In genomic region chr5:110087829-110088228, GRCh38 we compare ENCODE assay signal across 19 cellular contexts.
A peak's percentile ranks its signal among the peaks of the same experiment; 100 is the strongest.
DNase-seq lines count a peak whose midpoint lies in the region; ATAC-seq lines count a peak whose summit lies in the region.
"Had no signal": no experiment of that assay in that cellular context is flagged by ENCODE, and none has a peak within 500 bp of the region (broad histone marks: within the 10 kb centered on the region; RNA-seq: fewer than 3 reads in every experiment).

No MANE protein-coding gene starts in this region.

- no peak overlapping the region for H3K27ac ChIP-seq in trophoblast cell (ENCODE audit: low read depth, low read length)
- H3K27ac ChIP-seq: esophagus squamous epithelium, SK-N-MC, stomach had no signal

- H3K4me1 Mint-ChIP-seq in activated naive CD8-positive, alpha-beta T cell (ENCODE audit: low read depth) = peaks cover 42% of the 10 kb centered on the region
- H3K4me1 Mint-ChIP-seq in activated naive CD8-positive, alpha-beta T cell treated with anti-CD3 and anti-CD28 coated beads for 36 hours = peaks cover 33% of the 10 kb centered on the region

- DNase-seq in activated naive CD8-positive, alpha-beta T cell treated with anti-CD3 and anti-CD28 coated beads for 36 hours = no peak
- DNase-seq in adipocyte (ENCODE audit: low read depth) (peak; percentile 90), globus pallidus (ENCODE audit: low spot score) (peak; percentile 15), trophoblast cell (no peak)
- no peak for DNase-seq in central memory CD4-positive, alpha-beta T cell
- DNase-seq: activated naive CD8-positive, alpha-beta T cell treated with anti-CD3 and anti-CD28 coated beads, Interleukin-2, amount 10 ng/mL, durations not matched to agents 7 days and 5 days; AML-193; COR-L47; esophagus squamous epithelium; Kasumi-1; NCI-H1436; NCI-H2171; NCI-H82; stomach had no signal

- H2AK5ac ChIP-seq in trophoblast cell (ENCODE audit: low read length) = no peak overlapping the region

- H3K18ac ChIP-seq in trophoblast cell (ENCODE audit: low read length) = no peak overlapping the region

- H3K4ac ChIP-seq in trophoblast cell (ENCODE audit: low read depth, low read length) = no peak overlapping the region

- peak overlapping the region; percentile 23 for H3K27ac Mint-ChIP-seq in activated naive CD8-positive, alpha-beta T cell
- H3K27ac Mint-ChIP-seq in activated naive CD8-positive, alpha-beta T cell treated with anti-CD3 and anti-CD28 coated beads for 36 hours = no peak overlapping the region
- H3K27ac Mint-ChIP-seq: activated naive CD8-positive, alpha-beta T cell treated with anti-CD3 and anti-CD28 coated beads, Interleukin-2, amount 10 ng/mL, durations not matched to agents 7 days and 5 days; T-helper 2 cell treated with Interferon-gamma antibody and Interleukin-4, amounts not matched to agents 5 μg/mL and 100 μg/mL, for 36 hours had no signal

- no peaks in the 10 kb centered on the region for H3K36me3 Mint-ChIP-seq in activated naive CD8-positive, alpha-beta T cell
- H3K36me3 Mint-ChIP-seq in activated naive CD8-positive, alpha-beta T cell treated with anti-CD3 and anti-CD28 coated beads for 36 hours = peaks cover 2% of the 10 kb centered on the region
- H3K36me3 Mint-ChIP-seq: activated naive CD8-positive, alpha-beta T cell treated with anti-CD3 and anti-CD28 coated beads, Interleukin-2, amount 10 ng/mL, durations not matched to agents 7 days and 5 days had no signal

- H4K8ac ChIP-seq in trophoblast cell (ENCODE audit: low read depth, low read length) = no peak overlapping the region

- H2BK12ac ChIP-seq in trophoblast cell (ENCODE audit: low read length) = no peak overlapping the region

- H3K9me3 ChIP-seq in adipocyte (ENCODE audit: control insufficient read depth, low read length) (no peaks in the 10 kb centered on the region), skeletal muscle satellite cell (replicated peaks; ENCODE audit: low read length) (no peaks in the 10 kb centered on the region), trophoblast cell (ENCODE audit: insufficient read depth, low read depth, low read length) (no peaks in the 10 kb centered on the region)
- H3K9me3 ChIP-seq: esophagus squamous epithelium, stomach had no signal

- H2BK120ac ChIP-seq in trophoblast cell (ENCODE audit: insufficient read depth, low read length, poor library complexity) = no peak overlapping the region

- H3K9ac ChIP-seq in adipocyte (ENCODE audit: low read length) = peak overlapping the region; percentile 26
- no peak overlapping the region for H3K9ac ChIP-seq in skeletal muscle satellite cell (ENCODE audit: low read depth, low read length)
- H3K9ac ChIP-seq in trophoblast cell (ENCODE audit: low read length) = no peak overlapping the region

- no peaks in the 10 kb centered on the region for H3K79me1 ChIP-seq in trophoblast cell (ENCODE audit: low read length)

- no peaks in the 10 kb centered on the region for H3K9me3 Mint-ChIP-seq in activated naive CD8-positive, alpha-beta T cell (ENCODE audit: low read depth)
- H3K9me3 Mint-ChIP-seq in activated naive CD8-positive, alpha-beta T cell treated with anti-CD3 and anti-CD28 coated beads for 36 hours = no peaks in the 10 kb centered on the region
- H3K9me3 Mint-ChIP-seq: activated naive CD8-positive, alpha-beta T cell treated with anti-CD3 and anti-CD28 coated beads, Interleukin-2, amount 10 ng/mL, durations not matched to agents 7 days and 5 days; T-helper 2 cell treated with Interferon-gamma antibody and Interleukin-4, amounts not matched to agents 5 μg/mL and 100 μg/mL, for 36 hours had no signal

- no peak overlapping the region for H2BK5ac ChIP-seq in trophoblast cell (ENCODE audit: low read depth, low read length, poor library complexity)

- no peaks in the 10 kb centered on the region for H3K27me3 ChIP-seq in adipocyte (replicated peaks; ENCODE audit: control insufficient read depth, insufficient read depth, low read length)
- no peaks in the 10 kb centered on the region for H3K27me3 ChIP-seq in skeletal muscle satellite cell (ENCODE audit: control insufficient read depth, insufficient read depth, low read length)
- no peaks in the 10 kb centered on the region for H3K27me3 ChIP-seq in trophoblast cell (ENCODE audit: insufficient read depth, low read length)
- H3K27me3 ChIP-seq: esophagus squamous epithelium, stomach had no signal

- peaks cover 20% of the 10 kb centered on the region for H3K4me1 ChIP-seq in adipocyte (ENCODE audit: control insufficient read depth, insufficient read depth, low read length)
- peaks cover 18% of the 10 kb centered on the region for H3K4me1 ChIP-seq in skeletal muscle satellite cell (ENCODE audit: control insufficient read depth, insufficient read depth, low read length)
- no peaks in the 10 kb centered on the region for H3K4me1 ChIP-seq in trophoblast cell (ENCODE audit: control insufficient read depth in 1 of 2, insufficient read depth in 2 of 2, low read length in 2 of 2)

- no peak overlapping the region for H2AFZ ChIP-seq in trophoblast cell (ENCODE audit: insufficient read depth, low read length, poor library complexity)

- H3K4me3 ChIP-seq in adipocyte (ENCODE audit: low read length) (peak overlapping the region; percentile 49), skeletal muscle satellite cell (ENCODE audit: low read length) (no peak overlapping the region), trophoblast cell (ENCODE audit: low read depth, low read length) (no peak overlapping the region)
- H3K4me3 ChIP-seq: esophagus squamous epithelium, SK-N-MC, stomach had no signal

- H4K12ac ChIP-seq in trophoblast cell (ENCODE audit: low read depth, low read length) = no peak overlapping the region

- no peak overlapping the region for H3K4me3 Mint-ChIP-seq in activated naive CD8-positive, alpha-beta T cell
- no peak overlapping the region for H3K4me3 Mint-ChIP-seq in activated naive CD8-positive, alpha-beta T cell treated with anti-CD3 and anti-CD28 coated beads for 36 hours
- H3K4me3 Mint-ChIP-seq: activated naive CD8-positive, alpha-beta T cell treated with anti-CD3 and anti-CD28 coated beads, Interleukin-2, amount 10 ng/mL, durations not matched to agents 7 days and 5 days; T-helper 2 cell treated with Interferon-gamma antibody and Interleukin-4, amounts not matched to agents 5 μg/mL and 100 μg/mL, for 36 hours had no signal

- no peak overlapping the region for H4K91ac ChIP-seq in trophoblast cell (ENCODE audit: low read depth, low read length)

- no CpG with 5 or more reads among the region's 7 CpGs for WGBS in trophoblast cell (ENCODE audit: extremely low coverage, insufficient coverage, insufficient read length)

- no peaks in the 10 kb centered on the region for H3K79me2 ChIP-seq in trophoblast cell (ENCODE audit: control insufficient read depth, insufficient read depth, low read length, poor library complexity)

- H3K36me3 ChIP-seq in adipocyte (ENCODE audit: control insufficient read depth, insufficient read depth, low read length, severe bottlenecking) (no peaks in the 10 kb centered on the region), skeletal muscle satellite cell (ENCODE audit: insufficient read depth, low read length) (no peaks in the 10 kb centered on the region), trophoblast cell (ENCODE audit: control insufficient read depth in 1 of 2, insufficient read depth in 2 of 2, low read length in 2 of 2) (no peaks in the 10 kb centered on the region)
- H3K36me3 ChIP-seq: esophagus squamous epithelium, stomach had no signal

- H3K23ac ChIP-seq in trophoblast cell (ENCODE audit: low read length) = no peak overlapping the region

- no peaks in the 10 kb centered on the region for H3K27me3 Mint-ChIP-seq in activated naive CD8-positive, alpha-beta T cell
- H3K27me3 Mint-ChIP-seq in activated naive CD8-positive, alpha-beta T cell treated with anti-CD3 and anti-CD28 coated beads for 36 hours = no peaks in the 10 kb centered on the region
- H3K27me3 Mint-ChIP-seq: activated naive CD8-positive, alpha-beta T cell treated with anti-CD3 and anti-CD28 coated beads, Interleukin-2, amount 10 ng/mL, durations not matched to agents 7 days and 5 days had no signal

- H3K4me2 ChIP-seq in skeletal muscle satellite cell (ENCODE audit: low read length) (peak overlapping the region; percentile 54), trophoblast cell (ENCODE audit: low read length) (no peak overlapping the region)

- no peak overlapping the region for H3K14ac ChIP-seq in trophoblast cell (ENCODE audit: low read length)

- no peak for ATAC-seq in GM19035 (IDR thresholded peaks at IDR 0.05; ENCODE audit: unreplicated experiment)

Comparison
In these comparisons a context has a peak if more than half of its experiments do, and no peak if none do; other contexts are left out.
1. DNase-seq: peak in adipocyte (single experiment) and globus pallidus (single experiment); none in activated naive CD8-positive, alpha-beta T cell treated with anti-CD3 and anti-CD28 coated beads for 36 hours (single experiment), trophoblast cell (0 of 2) and central memory CD4-positive, alpha-beta T cell (single experiment).